ENCODE assay signal across 8 cellular contexts in genomic region chr5:142110046-142110531, GRCh38. TPM values are rescaled to one million over a fixed set of nuclear protein-coding genes. Genes with fewer than 3 reads are reported as not detected.
A peak's percentile ranks its signal among the peaks of the same experiment; 100 is the strongest.
DNase-seq lines count a peak whose midpoint lies in the region; ATAC-seq and TF ChIP-seq lines count a peak whose summit lies in the region.

No MANE protein-coding gene starts in this region.

- TF ChIP-seq CTCF in LNCaP clone FGC (IDR thresholded peaks at IDR 0.05; ENCODE audit: control insufficient read depth, extremely low read depth, insufficient read depth), result no peak
- peak; percentile 20 for TF ChIP-seq CTCF in hepatocyte (IDR thresholded peaks at IDR 0.05; ENCODE audit: poor library complexity)
- no peak for TF ChIP-seq CTCF in gastrocnemius medialis (IDR thresholded peaks at IDR 0.05 in 4 of 5, conservative IDR thresholded peaks at IDR 0.05 in 1 of 5)

- H3K4me3 ChIP-seq in LNCaP clone FGC (ENCODE audit: low read depth, low read length), result peak overlapping the region; percentile 65
- peak overlapping the region; percentile 87 for H3K4me3 ChIP-seq in hepatocyte
- peak overlapping the region; percentile 64 to 86 (median 70) for H3K4me3 ChIP-seq in gastrocnemius medialis

- peaks cover 60% of the 10 kb centered on the region for H3K79me2 ChIP-seq in hepatocyte

- H3K9me3 ChIP-seq in hepatocyte (ENCODE audit: low read depth), result no peaks in the 10 kb centered on the region
- no peaks in the 10 kb centered on the region for H3K9me3 ChIP-seq in gastrocnemius medialis

- peak overlapping the region; percentile 86 for H3K4me2 ChIP-seq in hepatocyte

- in situ Hi-C loops in gastrocnemius medialis (cut with MboI; ENCODE audit: low sequenced_read_pairs in 4 of 4), result no loop called here

- peaks cover 7% of the 10 kb centered on the region for H3K9me3 Mint-ChIP-seq in activated naive CD8-positive, alpha-beta T cell treated with anti-CD3 and anti-CD28 coated beads for 36 hours

- H3K27me3 ChIP-seq in hepatocyte, result no peaks in the 10 kb centered on the region
- no peaks in the 10 kb centered on the region for H3K27me3 ChIP-seq in gastrocnemius medialis

- H3K27ac ChIP-seq in hepatocyte, result peak overlapping the region; percentile 100
- H3K27ac ChIP-seq in gastrocnemius medialis, result peak overlapping the region; percentile 83 to 98 (median 96)

- ATAC-seq in gastrocnemius medialis, result no peak

- peaks cover 10% of the 10 kb centered on the region for H3K4me1 ChIP-seq in hepatocyte (ENCODE audit: insufficient read depth)
- peaks cover 39 to 44% of the 10 kb centered on the region in 2 donors for H3K4me1 ChIP-seq in gastrocnemius medialis

- no peaks in the 10 kb centered on the region for H3K9me2 ChIP-seq in hepatocyte (replicated peaks; ENCODE audit: insufficient read depth)

- peaks cover 53% of the 10 kb centered on the region for H3K36me3 Mint-ChIP-seq in activated naive CD8-positive, alpha-beta T cell treated with anti-CD3 and anti-CD28 coated beads for 36 hours

- H2AFZ ChIP-seq in hepatocyte, result no peak overlapping the region

- WGBS in hepatocyte (ENCODE audit: low lambda C conversion rate, missing lambda C conversion rate), result 6% methylated on average over 9 of the region's 9 CpGs

- no peak for TF ChIP-seq POLR2A in gastrocnemius medialis (IDR thresholded peaks at IDR 0.05)

- H3K27ac Mint-ChIP-seq in activated naive CD8-positive, alpha-beta T cell treated with anti-CD3 and anti-CD28 coated beads for 36 hours, result peak overlapping the region; percentile 100

- DNase-seq in NCI-H82 (lab: John Stamatoyannopoulos, UW), result peak; percentile 46
- no peak for DNase-seq in NCI-H82 treated with DMSO at 0.1 percent for 48 hours (lab: John Stamatoyannopoulos, UW; ENCODE audit: unreplicated experiment)
- no peak for DNase-seq in LNCaP clone FGC (ENCODE audit: low read depth)
- no peak for DNase-seq in activated naive CD8-positive, alpha-beta T cell treated with anti-CD3 and anti-CD28 coated beads for 36 hours
- no peak for DNase-seq in hepatocyte (ENCODE audit: low spot score)
- DNase-seq in gastrocnemius medialis, result peak in 1 of 2 donors; percentile 34
- no peak for DNase-seq in activated effector memory CD4-positive, alpha-beta T cell treated with Interleukin-2 at 50 U/mL for 16 hours
- DNase-seq in LoVo (ENCODE audit: low spot score), result no peak

- intact Hi-C loops in gastrocnemius medialis (cut with DNase I; ENCODE audit: low total_unique reads), result no loop called here

- peaks cover 66% of the 10 kb centered on the region for H3K4me1 Mint-ChIP-seq in activated naive CD8-positive, alpha-beta T cell treated with anti-CD3 and anti-CD28 coated beads for 36 hours

- H3K4me3 Mint-ChIP-seq in activated naive CD8-positive, alpha-beta T cell treated with anti-CD3 and anti-CD28 coated beads for 36 hours, result peak overlapping the region; percentile 99

- H3K36me3 ChIP-seq in hepatocyte (replicated peaks; ENCODE audit: insufficient read depth, low read depth) (no peaks in the 10 kb centered on the region), gastrocnemius medialis (no peaks in the 10 kb centered on the region)

- H4K20me1 ChIP-seq in hepatocyte (ENCODE audit: insufficient read depth, poor library complexity, severe bottlenecking), result peaks cover 53% of the 10 kb centered on the region

- no peaks in the 10 kb centered on the region for H3K27me3 Mint-ChIP-seq in activated naive CD8-positive, alpha-beta T cell treated with anti-CD3 and anti-CD28 coated beads for 36 hours

RNA-seq across cellular contexts. Expression of gene NDFIP1, which starts 1.5 kb away (rescaled TPM):
- total RNA-seq in activated naive CD8-positive, alpha-beta T cell treated with anti-CD3 and anti-CD28 coated beads for 36 hours, result 100 to 1,000 TPM in 1 of 2 experiments, 10 to 100 TPM in 1; 97.3 to 100 TPM
- 80.3 and 85.0 TPM in 2 replicates for total RNA-seq in hepatocyte
- polyA plus RNA-seq in hepatocyte, result 61.3 and 63.8 TPM in 2 replicates
- total RNA-seq in gastrocnemius medialis, result 10 to 100 TPM; 37.1 to 63.5 (median 42.5) TPM
